In genomic region chr3:48989796-48990635, GRCh38 we compare ENCODE assay signal across 8 cellular contexts. TPM values are rescaled to one million over a fixed set of nuclear protein-coding genes. Genes with fewer than 3 reads are reported as not detected.
A peak's percentile ranks its signal among the peaks of the same experiment; 100 is the strongest.
DNase-seq lines count a peak whose midpoint lies in the region; ATAC-seq and TF ChIP-seq lines count a peak whose summit lies in the region.

P4HTM (plus strand) TSS chr3:48990241; CDS start chr3:48990257, 16 bp downstream.

- peak; percentile 41 to 87 (median 81) for DNase-seq in CD8-positive, alpha-beta T cell
- DNase-seq in globus pallidus (ENCODE audit: low spot score), result peak; percentile 89
- peak; percentile 98 for DNase-seq in osteoblast (ENCODE audit: insufficient read length, low spot score, missing footprints)

- peak; percentile 78 for ATAC-seq in CD8-positive, alpha-beta T cell
- peak; percentile 46 for ATAC-seq in GM19455 (IDR thresholded peaks at IDR 0.05; ENCODE audit: unreplicated experiment)
- peak; percentile 89 for ATAC-seq in SK-N-SH treated with all-trans-retinoic acid at 6 μM for 48 hours

- peak within 1 kb of the TSS; percentile 88 for H3K4me2 ChIP-seq in osteoblast (ENCODE audit: insufficient read depth, low read length)

- H3K9me3 Mint-ChIP-seq in CD8-positive, alpha-beta T cell, result no peaks in the 10 kb centered on the region
- no peaks in the 10 kb centered on the region for H3K9me3 Mint-ChIP-seq in activated naive CD4-positive, alpha-beta T cell treated with anti-CD3 and anti-CD28 coated beads, Interleukin-2, amount 50 U/mL, for 24 hours

- peak within 1 kb of the TSS; percentile 72 for H3K27ac ChIP-seq in CD8-positive, alpha-beta T cell (ENCODE audit: low read depth, low read length)
- peak within 1 kb of the TSS; percentile 88 for H3K27ac ChIP-seq in HUES64 (ENCODE audit: low read depth, low read length)
- peak within 1 kb of the TSS; percentile 90 for H3K27ac ChIP-seq in osteoblast (ENCODE audit: low read depth, low read length)
- peak within 1 kb of the TSS; percentile 98 for H3K27ac ChIP-seq in temporal lobe (ENCODE audit: low read depth, low read length)

- peaks cover 10% of the 10 kb centered on the region for H3K36me3 ChIP-seq in CD8-positive, alpha-beta T cell (ENCODE audit: insufficient read depth, low read length)
- H3K36me3 ChIP-seq in HUES64 (ENCODE audit: insufficient read depth, low read length) (peaks cover 14% of the 10 kb centered on the region; the same call in 1 of the 2 replicates), osteoblast (ENCODE audit: insufficient read depth, low read length) (peaks cover 14% of the 10 kb centered on the region)

- H3K9me3 ChIP-seq in CD8-positive, alpha-beta T cell (ENCODE audit: low read length), result no peaks in the 10 kb centered on the region
- H3K9me3 ChIP-seq in HUES64 (ENCODE audit: insufficient read depth, low read depth, low read length) (no peaks in the 10 kb centered on the region), osteoblast (ENCODE audit: low read depth, low read length) (no peaks in the 10 kb centered on the region)

- peaks cover 19% of the 10 kb centered on the region for H3K4me1 ChIP-seq in CD8-positive, alpha-beta T cell (ENCODE audit: insufficient read depth, low read length)
- H3K4me1 ChIP-seq in HUES64 (ENCODE audit: insufficient read depth, low read length) (peaks cover 11% of the 10 kb centered on the region), osteoblast (ENCODE audit: insufficient read depth, low read length) (peaks cover 22% of the 10 kb centered on the region)

- CTCF ChIA-PET in CD8-positive, alpha-beta T cell (lab: Charles Lee), result interaction anchor here (1.0 to 9.0 kb wide), 9 partner anchors 15 to 175 kb away, joined by 3 to 178 read pairs (median 8); partner anchors contain the start of genes DALRD3, NDUFAF3, QRICH1 and WDR6

- peak within 1 kb of the TSS; percentile 95 for H3K4me3 Mint-ChIP-seq in CD8-positive, alpha-beta T cell
- H3K4me3 Mint-ChIP-seq in activated naive CD4-positive, alpha-beta T cell treated with anti-CD3 and anti-CD28 coated beads, Interleukin-2, amount 50 U/mL, for 24 hours, result peak within 1 kb of the TSS; percentile 95

- H3K79me2 ChIP-seq in osteoblast (ENCODE audit: insufficient read depth, low read length), result peaks cover 42% of the 10 kb centered on the region

- peaks cover 8% of the 10 kb centered on the region for H4K20me1 ChIP-seq in osteoblast (ENCODE audit: insufficient read depth, low read length)

- H3K4me3 ChIP-seq in CD8-positive, alpha-beta T cell (ENCODE audit: low read depth, low read length), result peak within 1 kb of the TSS; percentile 76
- H3K4me3 ChIP-seq in HUES64 (ENCODE audit: low read length) (peak within 1 kb of the TSS; percentile 89), osteoblast (ENCODE audit: insufficient read depth, low read length) (peak within 1 kb of the TSS; percentile 89)

- POLR2A ChIA-PET in CD8-positive, alpha-beta T cell (lab: Charles Lee), result interaction anchor here (0.6 to 3.7 kb wide), 13 partner anchors 17 to 480 kb away, joined by 3 to 46 read pairs (median 4); partner anchors contain the start of genes DALRD3, IMPDH2, NDUFAF3 and QRICH1

- no peaks in the 10 kb centered on the region for H3K27me3 ChIP-seq in CD8-positive, alpha-beta T cell (ENCODE audit: insufficient read depth, low read length)
- H3K27me3 ChIP-seq in HUES64 (ENCODE audit: insufficient read depth, low read length) (no peaks in the 10 kb centered on the region), osteoblast (ENCODE audit: insufficient read depth, low read length) (no peaks in the 10 kb centered on the region)

- intact Hi-C loops in CD8-positive, alpha-beta T cell (cut with DNase I, micrococcal nuclease), result loop anchor here (1.0 to 5.0 kb wide), 5 partner anchors 17 to 457 kb away; partner anchors contain the start of genes WDR6 (in 2 of the 2), IMPDH2 (in 1 of the 2) and QRICH1 (in 1 of the 2)

- peak within 1 kb of the TSS; percentile 73 for H2AFZ ChIP-seq in osteoblast (ENCODE audit: low read length)

- H3K36me3 Mint-ChIP-seq in CD8-positive, alpha-beta T cell, result peaks cover 38% of the 10 kb centered on the region
- H3K36me3 Mint-ChIP-seq in activated naive CD4-positive, alpha-beta T cell treated with anti-CD3 and anti-CD28 coated beads, Interleukin-2, amount 50 U/mL, for 24 hours, result no peaks in the 10 kb centered on the region

- no peak for TF ChIP-seq CTCF in CD8-positive, alpha-beta T cell (IDR thresholded peaks at IDR 0.05)
- TF ChIP-seq CTCF in osteoblast (IDR thresholded peaks at IDR 0.05; ENCODE audit: extremely low read depth, low read depth, low read length), result peak; percentile 38

- peaks cover 45% of the 10 kb centered on the region for H3K4me1 Mint-ChIP-seq in CD8-positive, alpha-beta T cell (ENCODE audit: low read depth)
- peaks cover 38% of the 10 kb centered on the region for H3K4me1 Mint-ChIP-seq in activated naive CD4-positive, alpha-beta T cell treated with anti-CD3 and anti-CD28 coated beads, Interleukin-2, amount 50 U/mL, for 24 hours

- H3K27ac Mint-ChIP-seq in CD8-positive, alpha-beta T cell, result peak within 1 kb of the TSS; percentile 95
- peak within 1 kb of the TSS; percentile 94 for H3K27ac Mint-ChIP-seq in activated naive CD4-positive, alpha-beta T cell treated with anti-CD3 and anti-CD28 coated beads, Interleukin-2, amount 50 U/mL, for 24 hours

- peak within 1 kb of the TSS; percentile 90 for H3K9ac ChIP-seq in HUES64 (ENCODE audit: low read depth, low read length)

- no peaks in the 10 kb centered on the region for H3K27me3 Mint-ChIP-seq in CD8-positive, alpha-beta T cell (ENCODE audit: low read depth)
- no peaks in the 10 kb centered on the region for H3K27me3 Mint-ChIP-seq in activated naive CD4-positive, alpha-beta T cell treated with anti-CD3 and anti-CD28 coated beads, Interleukin-2, amount 50 U/mL, for 24 hours

- under 1% methylated on average over 91 of the region's 91 CpGs for WGBS in HUES64

TF ChIP-seq in SK-N-SH treated with all-trans-retinoic acid at 6 μM for 48 hours, 23 proteins besides CTCF, POLR2A, EP300 and RAD21:
- TF ChIP-seq ZNF565 (CRISPR knock-in tag; conservative IDR thresholded peaks at IDR 0.05; ENCODE audit: low read depth) (no peak), ZC3H10 (CRISPR knock-in tag; IDR thresholded peaks at IDR 0.05) (no peak), GLIS3 (CRISPR knock-in tag; IDR thresholded peaks at IDR 0.05) (no peak), SNAI2 (CRISPR knock-in tag; IDR thresholded peaks at IDR 0.05) (no peak), PPARA (CRISPR knock-in tag; IDR thresholded peaks at IDR 0.05; ENCODE audit: borderline replicate concordance) (no peak), PATZ1 (CRISPR knock-in tag; IDR thresholded peaks at IDR 0.05; ENCODE audit: borderline replicate concordance) (no peak), CSDC2 (CRISPR knock-in tag; IDR thresholded peaks at IDR 0.05) (no peak), CSRNP3 (CRISPR knock-in tag; IDR thresholded peaks at IDR 0.05) (no peak), ISL1 (CRISPR knock-in tag; IDR thresholded peaks at IDR 0.05) (no peak), ZNF8 (CRISPR knock-in tag; IDR thresholded peaks at IDR 0.05) (no peak), ZNF70 (CRISPR knock-in tag; IDR thresholded peaks at IDR 0.05) (no peak), ZFP30 (CRISPR knock-in tag; IDR thresholded peaks at IDR 0.05) (no peak)

RNA-seq across cellular contexts. Expression of gene P4HTM, which starts in this region (rescaled TPM):
- 10 to 100 TPM; 41.5 to 41.8 TPM for total RNA-seq in CD8-positive, alpha-beta T cell
- 9.9 TPM for polyA plus RNA-seq in HUES64 (2013, experiment 1 of 2)
- polyA plus RNA-seq in HUES64 (2013, experiment 2 of 2), result 12.2 TPM
- total RNA-seq in osteoblast (31.8 and 32.4 TPM in 2 replicates), temporal lobe (47.5 TPM)

Comparison
In these comparisons a context has a peak if more than half of its experiments do, and no peak if none do; other contexts are left out.
1. Peak in every context shown above with its lines: DNase-seq, ATAC-seq, H3K4me3 ChIP-seq and H3K27ac ChIP-seq.